ENCODE assay signal across 36 cellular contexts in the genomic region with DNA sequence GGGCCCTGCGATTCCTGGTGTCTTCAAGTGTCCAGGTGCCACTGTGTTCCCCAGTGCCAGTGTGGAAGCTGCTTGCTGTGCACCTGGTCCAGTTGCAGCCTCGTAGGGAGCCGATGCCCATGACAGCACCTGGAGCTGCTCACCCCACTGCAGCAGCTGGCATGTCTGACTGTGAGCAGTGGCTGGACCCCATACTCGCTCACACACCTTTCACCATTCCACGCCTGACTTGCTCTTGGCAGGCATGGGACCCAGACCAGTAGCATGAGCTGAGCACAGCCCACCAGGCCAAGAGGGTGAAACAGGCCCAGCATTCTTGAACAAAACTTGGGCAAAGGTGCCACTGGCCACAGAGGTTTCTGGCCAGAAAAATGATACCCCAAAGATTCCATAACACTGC.
"Had no signal": no experiment of that assay in that cellular context is flagged by ENCODE, and none has a peak within 500 bp of the region (broad histone marks: within the 10 kb centered on the region; RNA-seq: fewer than 3 reads in every experiment).

No MANE protein-coding gene starts in this region.

- H3K4me3 ChIP-seq: esophagus muscularis mucosa, gastrocnemius medialis had no signal

- H3K4me3 Mint-ChIP-seq: activated B cell treated with CpG ODN at 0.5 μM for 24 hours; activated CD8-positive, alpha-beta T cell treated with anti-CD3 and anti-CD28 coated beads for 36 hours; activated naive CD8-positive, alpha-beta T cell; activated T-cell treated with anti-CD3 and anti-CD28 coated beads, Interleukin-2, amount 50 U/mL, for 4 hours; activated T-helper 17 cell treated with anti-CD3 and anti-CD28 coated beads, Interleukin-2, amount 50 U/mL, for 72 hours; central memory CD8-positive, alpha-beta T cell; effector memory CD8-positive, alpha-beta T cell; T-helper 17 cell; T-helper 2 cell treated with Interferon-gamma antibody and Interleukin-4, amounts not matched to agents 5 μg/mL and 100 μg/mL, for 36 hours had no signal

- H3K27me3 Mint-ChIP-seq: activated B cell treated with CpG ODN at 0.5 μM for 24 hours; activated CD8-positive, alpha-beta T cell treated with anti-CD3 and anti-CD28 coated beads for 36 hours; central memory CD8-positive, alpha-beta T cell; effector memory CD8-positive, alpha-beta T cell had no signal

- H3K36me3 Mint-ChIP-seq: activated naive CD8-positive, alpha-beta T cell had no signal

- H3K36me3 ChIP-seq: brain microvascular endothelial cell, esophagus muscularis mucosa, gastrocnemius medialis, WERI-Rb-1 had no signal

- H3K4me1 ChIP-seq: esophagus muscularis mucosa, foreskin keratinocyte, gastrocnemius medialis had no signal

- ATAC-seq: activated CD4-positive, CD25-positive, alpha-beta regulatory T cell treated with anti-CD3 and anti-CD28 coated beads, Interleukin-2, amount 50 U/mL, for 24 hours; activated CD8-positive, alpha-beta T cell treated with anti-CD3 and anti-CD28 coated beads for 36 hours; activated T-cell treated with anti-CD3 and anti-CD28 coated beads, Interleukin-2, amount 50 U/mL, for 4 hours; activated T-helper 17 cell treated with anti-CD3 and anti-CD28 coated beads, Interleukin-2, amount 50 U/mL, for 72 hours; effector memory CD8-positive, alpha-beta T cell; foreskin keratinocyte; gastrocnemius medialis; T-helper 17 cell had no signal

- FAIRE-seq: astrocyte, bronchial epithelial cell, colon had no signal

- H3K27ac ChIP-seq: brain microvascular endothelial cell, esophagus muscularis mucosa, foreskin keratinocyte, gastrocnemius medialis, WERI-Rb-1 had no signal

- H3K9me3 Mint-ChIP-seq: activated CD8-positive, alpha-beta T cell treated with anti-CD3 and anti-CD28 coated beads for 36 hours; activated T-helper 17 cell treated with anti-CD3 and anti-CD28 coated beads, Interleukin-2, amount 50 U/mL, for 72 hours; central memory CD8-positive, alpha-beta T cell; effector memory CD8-positive, alpha-beta T cell; T-helper 2 cell treated with Interferon-gamma antibody and Interleukin-4, amounts not matched to agents 5 μg/mL and 100 μg/mL, for 36 hours had no signal

- H3K4me1 Mint-ChIP-seq: activated B cell treated with CpG ODN at 0.5 μM for 24 hours; activated T-helper 17 cell treated with anti-CD3 and anti-CD28 coated beads, Interleukin-2, amount 50 U/mL, for 72 hours; central memory CD8-positive, alpha-beta T cell; T-helper 17 cell had no signal

- DNase-seq: activated B cell treated with CpG ODN at 0.5 μM for 24 hours; activated CD4-positive, alpha-beta T cell treated with anti-CD3 and anti-CD28 coated beads for 48 hours; activated CD4-positive, alpha-beta T cell treated with anti-CD3 and anti-CD28 coated beads, Interleukin-2, amount 50 U/mL, for 1 hour; activated CD4-positive, alpha-beta T cell treated with anti-CD3 and anti-CD28 coated beads, Interleukin-2, amount 50 U/mL, for 48 hours; activated CD8-positive, alpha-beta memory T cell treated with anti-CD3 and anti-CD28 coated beads, Interleukin-2, amount 50 U/mL, for 48 hours; activated CD8-positive, alpha-beta T cell treated with anti-CD3 and anti-CD28 coated beads for 36 hours; activated effector memory CD4-positive, alpha-beta T cell treated with Interleukin-2 at 50 U/mL for 16 hours; activated gamma-delta T cell treated with Interleukin-2 at 50 U/mL for 16 hours; activated naive CD4-positive, alpha-beta T cell treated with anti-CD3 and anti-CD28 coated beads, Interleukin-2, amount 50 U/mL, for 16 hours; activated naive CD4-positive, alpha-beta T cell treated with Interleukin-2 at 50 U/mL for 16 hours; activated T-cell treated with anti-CD3 and anti-CD28 coated beads for 4 hours; activated T-cell treated with anti-CD3 and anti-CD28 coated beads, Interleukin-2, amount 50 U/mL, for 4 hours; amniotic stem cell; anterior cingulate cortex; brain microvascular endothelial cell; cortex of kidney; dermis blood vessel endothelial cell; effector CD4-positive, alpha-beta T cell; effector memory CD8-positive, alpha-beta T cell; erythroblast; foreskin keratinocyte; gastrocnemius medialis; glutamatergic neuron; T-helper 1 cell; T-helper 17 cell; T1000; WERI-Rb-1 had no signal

- H3K27ac Mint-ChIP-seq: activated B cell treated with CpG ODN at 0.5 μM for 24 hours; activated CD8-positive, alpha-beta T cell treated with anti-CD3 and anti-CD28 coated beads for 36 hours; activated naive CD8-positive, alpha-beta T cell; activated T-helper 17 cell treated with anti-CD3 and anti-CD28 coated beads, Interleukin-2, amount 50 U/mL, for 72 hours; effector memory CD8-positive, alpha-beta T cell; T-helper 17 cell; T-helper 2 cell treated with Interferon-gamma antibody and Interleukin-4, amounts not matched to agents 5 μg/mL and 100 μg/mL, for 36 hours had no signal
